17 cellular contexts compared by ENCODE assay signal in genomic region chr3:170372190-170372879, GRCh38. TPM values are rescaled to one million over a fixed set of nuclear protein-coding genes. Genes with fewer than 3 reads are reported as not detected.
DNase-seq lines count a peak whose midpoint lies in the region; ATAC-seq and TF ChIP-seq lines count a peak whose summit lies in the region.
"Had no signal": no experiment of that assay in that cellular context is flagged by ENCODE, and none has a peak within 500 bp of the region (broad histone marks: within the 10 kb centered on the region; RNA-seq: fewer than 3 reads in every experiment).

No MANE protein-coding gene starts in this region.

- POLR2A ChIA-PET in PC-3 (lab: Charles Lee; ENCODE audit: unreplicated experiment): no interaction called here

- no TSS peak for BruUV-seq in Calu3 (replicated peaks; lab: Mats Ljungman, UMichigan)
- BruUV-seq in PC-3 (replicated peaks; lab: Mats Ljungman, UMichigan): no TSS peak

- H3F3A ChIP-seq in PC-3 (ENCODE audit: low read length, unreplicated experiment): no peaks in the 10 kb centered on the region

- H3K79me2 ChIP-seq in OCI-LY3 (ENCODE audit: low read length) (peaks cover 100% of the 10 kb centered on the region), PC-3 (ENCODE audit: low read length) (peaks cover 79% of the 10 kb centered on the region)

- H3K36me3 Mint-ChIP-seq in Calu3 (ENCODE audit: insufficient read depth, unreplicated experiment) (peaks cover 98% of the 10 kb centered on the region), memory B cell (no peaks in the 10 kb centered on the region)

- no peaks in the 10 kb centered on the region for H3K9me2 ChIP-seq in PC-3 (replicated peaks; ENCODE audit: low read length)

- no peaks in the 10 kb centered on the region for H3K27me3 ChIP-seq in OCI-LY3 (ENCODE audit: low read depth, low read length)
- H3K27me3 ChIP-seq in ovary: no peaks in the 10 kb centered on the region
- H3K27me3 ChIP-seq in PC-3 (ENCODE audit: low read length): no peaks in the 10 kb centered on the region
- H3K27me3 ChIP-seq: BLaER1, gastroesophageal sphincter, right atrium auricular region had no signal

- TF ChIP-seq EP300 in ovary (IDR thresholded peaks at IDR 0.05): no peak

- H3K9me3 ChIP-seq in OCI-LY3 (ENCODE audit: insufficient read depth, low read length) (no peaks in the 10 kb centered on the region), ovary (no peaks in the 10 kb centered on the region), PC-3 (ENCODE audit: low read length) (no peaks in the 10 kb centered on the region)
- H3K9me3 ChIP-seq: BLaER1, gastroesophageal sphincter, right atrium auricular region had no signal

- TF ChIP-seq CTCF in Calu3 (IDR thresholded peaks at IDR 0.05; ENCODE audit: unreplicated experiment) (no peak), OCI-LY3 (IDR thresholded peaks at IDR 0.05; ENCODE audit: low read depth, low read length) (no peak), ovary (IDR thresholded peaks at IDR 0.05) (no peak), PC-3 (conservative IDR thresholded peaks at IDR 0.05; ENCODE audit: low read depth, low read length) (no peak)

- H3K27ac ChIP-seq in OCI-LY3 (ENCODE audit: low read length): peak overlapping the region; percentile 33
- no peak overlapping the region for H3K27ac ChIP-seq in substantia nigra (ENCODE audit: low read depth, low read length, poor library complexity, severe bottlenecking)
- no peak overlapping the region for H3K27ac ChIP-seq in ovary
- no peak overlapping the region for H3K27ac ChIP-seq in PC-3 (ENCODE audit: low read length)
- H3K27ac ChIP-seq: BLaER1, gastroesophageal sphincter, right atrium auricular region had no signal

- peaks cover 33% of the 10 kb centered on the region for H3K36me3 ChIP-seq in OCI-LY3 (replicated peaks; ENCODE audit: low read depth, low read length)
- H3K36me3 ChIP-seq in ovary: no peaks in the 10 kb centered on the region
- no peaks in the 10 kb centered on the region for H3K36me3 ChIP-seq in PC-3 (ENCODE audit: low read depth, low read length)
- H3K36me3 ChIP-seq: gastroesophageal sphincter had no signal

- H3K4me2 ChIP-seq in OCI-LY3 (ENCODE audit: low read length) (peak overlapping the region; percentile 23), PC-3 (ENCODE audit: low read length) (no peak overlapping the region)
- H3K4me2 ChIP-seq: BLaER1 had no signal

- no peak for DNase-seq in Calu3
- DNase-seq in memory B cell (ENCODE audit: low spot score in 2 of 2): no peak
- no peak for DNase-seq in substantia nigra (lab: John Stamatoyannopoulos, UW)
- DNase-seq in ovary: no peak
- DNase-seq in PC-3: no peak
- DNase-seq: activated T-cell treated with anti-CD3 and anti-CD28 coated beads, Interleukin-2, amount 50 U/mL, for 24 hours; effector CD4-positive, alpha-beta T cell; EL; H7 had no signal

- peaks cover 77% of the 10 kb centered on the region for H4K20me1 ChIP-seq in OCI-LY3 (ENCODE audit: insufficient read depth, low read length)
- no peaks in the 10 kb centered on the region for H4K20me1 ChIP-seq in PC-3 (ENCODE audit: low read length)

- intact Hi-C loops in Calu3 (cut with micrococcal nuclease; ENCODE audit: unreplicated experiment): no loop called here
- intact Hi-C loops in ovary (cut with DNase I): no loop called here
- intact Hi-C loops in PC-3 (cut with micrococcal nuclease): no loop called here

- no peak overlapping the region for H2AFZ ChIP-seq in OCI-LY3 (ENCODE audit: low read depth, low read length)
- H2AFZ ChIP-seq in PC-3 (ENCODE audit: low read length): no peak overlapping the region

- whole genome bisulfite sequencing in ovary, 3 donors: 19 to 47% (median 28%) methylated on average over 2 of the region's 2 CpGs

- no peak overlapping the region for H3K4me3 ChIP-seq in OCI-LY3 (ENCODE audit: low read length)
- no peak overlapping the region for H3K4me3 ChIP-seq in ovary
- no peak overlapping the region for H3K4me3 ChIP-seq in PC-3 (ENCODE audit: low read length)
- H3K4me3 ChIP-seq: BLaER1, gastroesophageal sphincter, right atrium auricular region had no signal

- H3K4me1 Mint-ChIP-seq in Calu3 (ENCODE audit: low read depth, unreplicated experiment) (peaks cover 34% of the 10 kb centered on the region), memory B cell (peaks cover 27% of the 10 kb centered on the region)

- peaks cover 52% of the 10 kb centered on the region for H3K4me1 ChIP-seq in OCI-LY3 (ENCODE audit: low read length)
- H3K4me1 ChIP-seq in ovary (ENCODE audit: insufficient read depth): peaks cover 2% of the 10 kb centered on the region
- no peaks in the 10 kb centered on the region for H3K4me1 ChIP-seq in PC-3 (ENCODE audit: insufficient read depth, low read length)

- H3K4me3 Mint-ChIP-seq in Calu3 (ENCODE audit: low read depth, unreplicated experiment) (no peak overlapping the region), memory B cell (no peak overlapping the region)
- H3K4me3 Mint-ChIP-seq: activated T-cell treated with anti-CD3 and anti-CD28 coated beads, Interleukin-2, amount 50 U/mL, for 24 hours had no signal

- no peaks in the 10 kb centered on the region for H3K9me3 Mint-ChIP-seq in Calu3 (ENCODE audit: low read depth, unreplicated experiment)
- no peaks in the 10 kb centered on the region for H3K9me3 Mint-ChIP-seq in memory B cell
- H3K9me3 Mint-ChIP-seq: activated T-cell treated with anti-CD3 and anti-CD28 coated beads, Interleukin-2, amount 50 U/mL, for 24 hours had no signal

- peak overlapping the region; percentile 36 for H3K27ac Mint-ChIP-seq in Calu3 (ENCODE audit: unreplicated experiment)
- H3K27ac Mint-ChIP-seq in memory B cell: peak overlapping the region; percentile 54
- H3K27ac Mint-ChIP-seq: activated T-cell treated with anti-CD3 and anti-CD28 coated beads, Interleukin-2, amount 50 U/mL, for 24 hours had no signal

- CTCF ChIA-PET in Calu3 (lab: Charles Lee) (interaction anchor here (0.7 to 0.9 kb wide), 2 partner anchors 20 to 419 kb away, joined by 3 to 4 read pairs; no protein-coding TSS in a partner anchor), PC-3 (lab: Charles Lee) (no interaction called here)

- H3K27me3 Mint-ChIP-seq in Calu3 (ENCODE audit: unreplicated experiment) (no peaks in the 10 kb centered on the region), memory B cell (no peaks in the 10 kb centered on the region)
- H3K27me3 Mint-ChIP-seq: activated T-cell treated with anti-CD3 and anti-CD28 coated beads, Interleukin-2, amount 50 U/mL, for 24 hours had no signal

- no peak overlapping the region for H3K9ac ChIP-seq in OCI-LY3 (ENCODE audit: low read length)
- no peak overlapping the region for H3K9ac ChIP-seq in PC-3 (ENCODE audit: low read length)
- H3K9ac ChIP-seq: BLaER1 had no signal

- ATAC-seq in HG03457 (IDR thresholded peaks at IDR 0.05; ENCODE audit: unreplicated experiment) (peak; percentile 49), memory B cell (ENCODE audit: low read depth) (no peak), HG03095 (IDR thresholded peaks at IDR 0.05; ENCODE audit: unreplicated experiment) (no peak), PC-3 (no peak)
- ATAC-seq: activated CD4-positive, CD25-positive, alpha-beta regulatory T cell treated with anti-CD3 and anti-CD28 coated beads, Interleukin-2, amount 50 U/mL, for 24 hours; gastroesophageal sphincter had no signal

- no peak for TF ChIP-seq POLR2A in ovary (IDR thresholded peaks at IDR 0.05)

RNA-seq across cellular contexts. Expression of gene SKIL, which starts 14.8 kb away (rescaled TPM):
- 184 and 265 TPM in 2 replicates for total RNA-seq in Calu3 (2022)
- 10 to 100 TPM; 39.3 to 57.8 (median 50.3) TPM for total RNA-seq in ovary
- polyA plus RNA-seq in ovary: 10 to 100 TPM in 1 of 2 donors, 1 to 10 TPM in 1; 8.2 to 10.8 TPM
- 15.6 and 35.0 TPM in 2 replicates for total RNA-seq in PC-3 (2014; rRNA removed)

RNA-seq across cellular contexts. Expression of gene CLDN11, which starts 46.3 kb away (rescaled TPM):
- total RNA-seq in Calu3 (2022) (5.1 and 8.7 TPM in 2 replicates), ovary (100 to 1,000 TPM in 3 of 7 donors, 10 to 100 TPM in 4; 75.1 to 247 (median 79.5) TPM), PC-3 (2014; rRNA removed) (32.0 and 38.0 TPM in 2 replicates)
- 100 to 1,000 TPM; 125 to 254 TPM for polyA plus RNA-seq in ovary
- total RNA-seq: HT1080 had no signal
